Comparison of ENCODE assay signal across 9 cellular contexts in genomic region chr5:157502143-157502647, GRCh38. TPM values are rescaled to one million over a fixed set of nuclear protein-coding genes. Genes with fewer than 3 reads are reported as not detected.
A peak's percentile ranks its signal among the peaks of the same experiment; 100 is the strongest.
DNase-seq lines count a peak whose midpoint lies in the region; ATAC-seq and TF ChIP-seq lines count a peak whose summit lies in the region.
"Had no signal": no experiment of that assay in that cellular context is flagged by ENCODE, and none has a peak within 500 bp of the region (broad histone marks: within the 10 kb centered on the region; RNA-seq: fewer than 3 reads in every experiment).

No MANE protein-coding gene starts in this region.

- no peaks in the 10 kb centered on the region for H3K9me3 Mint-ChIP-seq in natural killer cell treated with Interleukin-12 subunit alpha and Interleukin-12 subunit beta and Interleukin-15 and Interleukin-18, amount 100 ng/mL, for 72 hours
- no peaks in the 10 kb centered on the region for H3K9me3 Mint-ChIP-seq in GM23338
- H3K9me3 Mint-ChIP-seq: stimulated activated naive CD8-positive, alpha-beta T cell treated with anti-CD3 and anti-CD28 coated beads, Interleukin-15, Interleukin-2, amounts not matched to agents 100 ng/mL and 50 ng/mL, for 24 hours had no signal

- H3K27ac ChIP-seq in GM23338 (ENCODE audit: low read depth): no peak overlapping the region

- H3K79me2 ChIP-seq in GM23338 (replicated peaks; ENCODE audit: insufficient read depth): no peaks in the 10 kb centered on the region

- no peaks in the 10 kb centered on the region; the same call in 1 of the 2 replicates for H3K36me3 ChIP-seq in GM23338 (ENCODE audit: insufficient read depth)

- H3K27me3 ChIP-seq in GM23338 (ENCODE audit: insufficient read depth): no peaks in the 10 kb centered on the region

- H3K27ac Mint-ChIP-seq in natural killer cell treated with Interleukin-12 subunit alpha and Interleukin-12 subunit beta and Interleukin-15 and Interleukin-18, amount 100 ng/mL, for 72 hours: peak overlapping the region; percentile 59 to 73
- H3K27ac Mint-ChIP-seq in GM23338: no peak overlapping the region

- H3K4me1 ChIP-seq in GM23338 (ENCODE audit: insufficient read depth): no peaks in the 10 kb centered on the region

- no peak for TF ChIP-seq CTCF in NB4 (IDR thresholded peaks at IDR 0.05; ENCODE audit: low read depth, low read length)
- TF ChIP-seq CTCF in GM23338 (conservative IDR thresholded peaks at IDR 0.05; ENCODE audit: low read depth in 2 of 2): no peak

- no peak overlapping the region for H3K4me3 Mint-ChIP-seq in natural killer cell treated with Interleukin-12 subunit alpha and Interleukin-12 subunit beta and Interleukin-15 and Interleukin-18, amount 100 ng/mL, for 72 hours
- H3K4me3 Mint-ChIP-seq in GM23338: no peak overlapping the region
- H3K4me3 Mint-ChIP-seq: stimulated activated naive CD8-positive, alpha-beta T cell treated with anti-CD3 and anti-CD28 coated beads, Interleukin-15, Interleukin-2, amounts not matched to agents 100 ng/mL and 50 ng/mL, for 24 hours had no signal

- H3K4me1 Mint-ChIP-seq in natural killer cell treated with Interleukin-12 subunit alpha and Interleukin-12 subunit beta and Interleukin-15 and Interleukin-18, amount 100 ng/mL, for 72 hours (ENCODE audit: low read depth in 2 of 2): peaks cover 27 to 30% of the 10 kb centered on the region in 2 donors
- H3K4me1 Mint-ChIP-seq in GM23338: no peaks in the 10 kb centered on the region

- H3K4me2 ChIP-seq in GM23338: no peak overlapping the region

- H4K20me1 ChIP-seq in GM23338 (replicated peaks; ENCODE audit: insufficient read depth): no peaks in the 10 kb centered on the region

- peak; percentile 80 for ATAC-seq in GM18907 (IDR thresholded peaks at IDR 0.05; ENCODE audit: unreplicated experiment)
- ATAC-seq in HG02642 (IDR thresholded peaks at IDR 0.05; ENCODE audit: poor library complexity, unreplicated experiment): peak; percentile 78
- peak in 1 of 2 donors; percentile 48 for ATAC-seq in natural killer cell treated with Interleukin-12 subunit alpha and Interleukin-12 subunit beta and Interleukin-15 and Interleukin-18, amount 100 ng/mL, for 72 hours
- no peak for ATAC-seq in SK-N-SH treated with all-trans-retinoic acid at 6 μM for 48 hours
- no peak for ATAC-seq in GM23338

- no peak overlapping the region for H2AFZ ChIP-seq in GM23338

- peak; percentile 49 for DNase-seq in NB4 (ENCODE audit: low read depth)
- no peak for DNase-seq in natural killer cell treated with Interleukin-12 subunit alpha and Interleukin-12 subunit beta and Interleukin-15 and Interleukin-18, amount 100 ng/mL, for 72 hours (ENCODE audit: low spot score)
- DNase-seq in GM23338 (ENCODE audit: low spot score): no peak
- no peak for DNase-seq in NCI-H1092 treated with DMSO at 0.1 percent for 48 hours (lab: John Stamatoyannopoulos, UW)

- no peak for TF ChIP-seq POLR2A in NB4 (IDR thresholded peaks at IDR 0.05; ENCODE audit: extremely low read depth, insufficient read length)

- H3K27me3 Mint-ChIP-seq in natural killer cell treated with Interleukin-12 subunit alpha and Interleukin-12 subunit beta and Interleukin-15 and Interleukin-18, amount 100 ng/mL, for 72 hours: no peaks in the 10 kb centered on the region
- peaks cover 2% of the 10 kb centered on the region for H3K27me3 Mint-ChIP-seq in GM23338 (ENCODE audit: insufficient read depth, low read depth, poor library complexity)
- H3K27me3 Mint-ChIP-seq: stimulated activated naive CD8-positive, alpha-beta T cell treated with anti-CD3 and anti-CD28 coated beads, Interleukin-15, Interleukin-2, amounts not matched to agents 100 ng/mL and 50 ng/mL, for 24 hours had no signal

- H3K9me2 ChIP-seq in GM23338 (ENCODE audit: insufficient read depth): no peaks in the 10 kb centered on the region

- H3F3A ChIP-seq in GM23338 (replicated peaks; ENCODE audit: low read depth): no peaks in the 10 kb centered on the region

- H3K36me3 Mint-ChIP-seq in natural killer cell treated with Interleukin-12 subunit alpha and Interleukin-12 subunit beta and Interleukin-15 and Interleukin-18, amount 100 ng/mL, for 72 hours: peaks cover 39% of the 10 kb centered on the region
- H3K36me3 Mint-ChIP-seq in GM23338 (ENCODE audit: low read depth): no peaks in the 10 kb centered on the region

- H3K4me3 ChIP-seq in NB4 (ENCODE audit: low read depth, low read length) (no peak overlapping the region), GM23338 (no peak overlapping the region)

TF ChIP-seq in SK-N-SH treated with all-trans-retinoic acid at 6 μM for 48 hours, 23 proteins besides CTCF, POLR2A, EP300 and RAD21:
- TF ChIP-seq ZNF565 (CRISPR knock-in tag; conservative IDR thresholded peaks at IDR 0.05; ENCODE audit: low read depth) (no peak), ZFP30 (CRISPR knock-in tag; IDR thresholded peaks at IDR 0.05) (no peak), POU6F1 (CRISPR knock-in tag; IDR thresholded peaks at IDR 0.05; ENCODE audit: borderline replicate concordance, low read depth) (no peak)

TF ChIP-seq in GM23338, 12 proteins besides CTCF, POLR2A, EP300 and RAD21 (continues in another document):
- TF ChIP-seq REST (IDR thresholded peaks at IDR 0.05; ENCODE audit: unreplicated experiment) (no peak), NANOG (IDR thresholded peaks at IDR 0.05; ENCODE audit: borderline replicate concordance) (no peak)

RNA-seq across cellular contexts. Expression of gene NIPAL4, which starts 42.2 kb away (rescaled TPM):
- 1 to 10 TPM in 1 of 2 donors, under 1 TPM in 1; 0.43 to 1.2 TPM for total RNA-seq in natural killer cell treated with Interleukin-12 subunit alpha and Interleukin-12 subunit beta and Interleukin-15 and Interleukin-18, amount 100 ng/mL, for 72 hours
- total RNA-seq in GM23338 (2014; rRNA removed; shearing (Covaris generic)): 0.21 and 0.27 TPM in 2 replicates
- polyA plus RNA-seq in GM23338 (2016; fragmentation: Nextera tagmentation; extraction: Ambion mirVana): 0.10 TPM in 1 of 2 replicates, not detected in the other
- total RNA-seq: liver had no signal
- polyA plus RNA-seq: liver had no signal

Comparison
In these comparisons a context has a peak if more than half of its experiments do, and no peak if none do; other contexts are left out.
1. ATAC-seq: peak in GM18907 (single experiment) and HG02642 (single experiment); none in SK-N-SH treated with all-trans-retinoic acid at 6 μM for 48 hours (single experiment) and GM23338 (single experiment).